9 cellular contexts compared by ENCODE assay signal in genomic region chr3:9779721-9780450, GRCh38. TPM values are rescaled to one million over a fixed set of nuclear protein-coding genes. Genes with fewer than 3 reads are reported as not detected.
DNase-seq lines count a peak whose midpoint lies in the region; ATAC-seq, FAIRE-seq and TF ChIP-seq lines count a peak whose summit lies in the region.
"Had no signal": no experiment of that assay in that cellular context is flagged by ENCODE, and none has a peak within 500 bp of the region (broad histone marks: within the 10 kb centered on the region; RNA-seq: fewer than 3 reads in every experiment).

No MANE protein-coding gene starts in this region.

- H3K4me1 Mint-ChIP-seq in IgD-negative memory B cell (peaks cover 42 to 46% (median 42%) of the 10 kb centered on the region in 3 donors), naive B cell (peaks cover 45 to 72% (median 61%) of the 10 kb centered on the region in 3 donors)

- peaks cover 14 to 30% of the 10 kb centered on the region in 2 experiments for H3K36me3 ChIP-seq in SK-N-SH (replicated peaks in 1 of 2; ENCODE audit: control insufficient read depth in 1 of 2, insufficient read depth in 2 of 2, low read length in 1 of 2)

- CTCF ChIA-PET in SK-N-SH (lab: Yijun Ruan, JAX) = no interaction called here

- no peak overlapping the region for H3K27ac ChIP-seq in SK-N-SH (ENCODE audit: low read depth in 2 of 2, low read length in 1 of 2)

- no peaks in the 10 kb centered on the region for H3K79me2 ChIP-seq in SK-N-SH (ENCODE audit: insufficient read depth)

- TF ChIP-seq CTCF in SK-N-SH (IDR thresholded peaks at IDR 0.05) (no peak), D721Med (IDR thresholded peaks at IDR 0.05; ENCODE audit: insufficient read depth, missing control alignments) (no peak)

- 81% methylated on average over 7 of the region's 7 CpGs for WGBS in SK-N-SH (ENCODE audit: low lambda C conversion rate)

- H3K4me3 ChIP-seq in SK-N-SH (ENCODE audit: low read depth in 2 of 2, low read length in 1 of 2) = no peak overlapping the region

- no peaks in the 10 kb centered on the region for H3K27me3 ChIP-seq in SK-N-SH (ENCODE audit: insufficient read depth)

- no peak for TF ChIP-seq EP300 in SK-N-SH (IDR thresholded peaks at IDR 0.05; ENCODE audit: borderline replicate concordance in 1 of 2, low read depth in 1 of 2, low read length in 1 of 2)

- POLR2A ChIA-PET in SK-N-SH (lab: Yijun Ruan, JAX) = no interaction called here

- DNase-seq in AML-193 (lab: John Stamatoyannopoulos, UW) = peak; percentile 99 to 100
- DNase-seq in activated T-cell treated with anti-CD3 and anti-CD28 coated beads, Interleukin-2, amount 50 U/mL, for 48 hours = peak; percentile 73 to 74
- peak; percentile 71 for DNase-seq in naive B cell
- no peak for DNase-seq in SK-N-SH
- DNase-seq in D721Med (ENCODE audit: insufficient read length, low spot score) = no peak
- no peak for DNase-seq in effector CD8-positive, alpha-beta T cell (lab: John Stamatoyannopoulos, UW)

- H3F3A ChIP-seq in SK-N-SH (replicated peaks; ENCODE audit: insufficient read depth) = peaks cover 13% of the 10 kb centered on the region

- H3K9me2 ChIP-seq in SK-N-SH = no peaks in the 10 kb centered on the region

- H3K4me1 ChIP-seq in SK-N-SH (ENCODE audit: control insufficient read depth in 1 of 2, insufficient read depth in 2 of 2, low read depth in 1 of 2, low read length in 1 of 2) = no peaks in the 10 kb centered on the region

- no peak overlapping the region for H3K9ac ChIP-seq in SK-N-SH

- H3K9me3 ChIP-seq in SK-N-SH = no peaks in the 10 kb centered on the region

- no peaks in the 10 kb centered on the region for H4K20me1 ChIP-seq in SK-N-SH (ENCODE audit: insufficient read depth)

- no peaks in the 10 kb centered on the region for H3K9me3 Mint-ChIP-seq in IgD-negative memory B cell
- no peaks in the 10 kb centered on the region for H3K9me3 Mint-ChIP-seq in naive B cell

- no peak overlapping the region for H2AFZ ChIP-seq in SK-N-SH (ENCODE audit: low read depth)

- H3K27me3 Mint-ChIP-seq in IgD-negative memory B cell (no peaks in the 10 kb centered on the region), naive B cell (no peaks in the 10 kb centered on the region)

- ATAC-seq in GM19328 (IDR thresholded peaks at IDR 0.05; ENCODE audit: unreplicated experiment) (peak; percentile 54), naive B cell (ENCODE audit: low read depth in 2 of 2) (peak; percentile 85)

- TF ChIP-seq RAD21 in SK-N-SH (IDR thresholded peaks at IDR 0.05; ENCODE audit: low read length) = no peak

- H3K4me2 ChIP-seq in SK-N-SH = no peak overlapping the region

- H3K36me3 Mint-ChIP-seq in IgD-negative memory B cell (peaks cover 2% of the 10 kb centered on the region), naive B cell (no peaks in the 10 kb centered on the region)

- H3K27ac Mint-ChIP-seq in IgD-negative memory B cell (peak overlapping the region; percentile 70 to 95 (median 88)), naive B cell (peak overlapping the region; percentile 89 to 95 (median 94))

- H3K4me3 Mint-ChIP-seq in IgD-negative memory B cell (peak overlapping the region in 3 of 4 donors; percentile 18 to 88 (median 58)), naive B cell (peak overlapping the region; percentile 61 to 89 (median 80))

- FAIRE-seq in D721Med (lab: Jason Lieb, UNC) = no peak
- FAIRE-seq: G401.6 had no signal

TF ChIP-seq in SK-N-SH, 30 proteins besides CTCF, POLR2A, EP300 and RAD21:
- TF ChIP-seq USF1 (IDR thresholded peaks at IDR 0.05; ENCODE audit: borderline replicate concordance, low read depth) (no peak), NFIC (IDR thresholded peaks at IDR 0.05; ENCODE audit: borderline replicate concordance) (no peak), FOSL2 (IDR thresholded peaks at IDR 0.05; ENCODE audit: borderline replicate concordance, low read depth) (no peak), TEAD4 (IDR thresholded peaks at IDR 0.05; ENCODE audit: borderline replicate concordance, insufficient read depth) (no peak), FOXM1 (IDR thresholded peaks at IDR 0.05; ENCODE audit: low read depth) (no peak), RXRA (IDR thresholded peaks at IDR 0.05; ENCODE audit: borderline replicate concordance, low read depth) (no peak), ZBTB33 (IDR thresholded peaks at IDR 0.05; ENCODE audit: borderline replicate concordance, low read depth) (no peak), EZH2phosphoT487 (IDR thresholded peaks at IDR 0.05; ENCODE audit: borderline replicate concordance, low read depth) (no peak), IRF3 (IDR thresholded peaks at IDR 0.05; ENCODE audit: low read depth, low read length) (no peak), CHD2 (IDR thresholded peaks at IDR 0.05; ENCODE audit: low read length, partially characterized antibody) (no peak), TAF1 (IDR thresholded peaks at IDR 0.05; ENCODE audit: borderline replicate concordance, low read depth, low read length) (no peak), ELF1 (IDR thresholded peaks at IDR 0.05) (no peak), SMC3 (IDR thresholded peaks at IDR 0.05; ENCODE audit: low read depth, low read length) (no peak), SIN3A (IDR thresholded peaks at IDR 0.05; ENCODE audit: borderline replicate concordance, low read depth, low read length) (no peak), FOXJ3 (CRISPR knock-in tag; IDR thresholded peaks at IDR 0.05) (no peak), GATA2 (CRISPR knock-in tag; IDR thresholded peaks at IDR 0.05) (no peak), USF2 (IDR thresholded peaks at IDR 0.05; ENCODE audit: borderline replicate concordance, low read depth, low read length) (no peak)
TF ChIP-seq in SK-N-SH: peak in this region for 0.

RNA-seq across cellular contexts. Expression of gene CAMK1, which starts 10.1 kb away (rescaled TPM):
- polyA plus RNA-seq in IgD-negative memory B cell (0.65 TPM), naive B cell (ENCODE audit: low read depth in 6 of 6) (1 to 10 TPM in 3 of 6 donors, under 1 TPM in 2, not detected in 1; 0.26 to 2.3 (median 1.2) TPM), SK-N-SH (2012; rRNA removed) (44.9 and 47.1 TPM in 2 replicates)
- 30.5 and 35.8 TPM in 2 replicates for polyA plus RNA-seq in SK-N-SH (2012; cell fraction: cytosol; rRNA removed)
- polyA plus RNA-seq in SK-N-SH (2012; cell fraction: nucleus; rRNA removed) = 39.3 and 46.4 TPM in 2 replicates

RNA-seq across cellular contexts. Expression of gene TADA3, which starts 12.4 kb away (rescaled TPM):
- polyA plus RNA-seq in IgD-negative memory B cell = 52.6 TPM
- 10 to 100 TPM; 39.7 to 67.1 (median 45.6) TPM for polyA plus RNA-seq in naive B cell (ENCODE audit: low read depth in 6 of 6)
- 84.1 and 102 TPM in 2 replicates for polyA plus RNA-seq in SK-N-SH (2012; rRNA removed)
- polyA plus RNA-seq in SK-N-SH (2012; cell fraction: cytosol; rRNA removed) = 54.6 and 75.9 TPM in 2 replicates
- polyA plus RNA-seq in SK-N-SH (2012; cell fraction: nucleus; rRNA removed) = 67.6 and 74.7 TPM in 2 replicates

RNA-seq across cellular contexts. Expression of gene ARPC4, which starts 13.0 kb away (rescaled TPM):
- polyA plus RNA-seq in IgD-negative memory B cell (262 TPM), naive B cell (ENCODE audit: low read depth in 6 of 6) (100 to 1,000 TPM; 263 to 316 (median 286) TPM), SK-N-SH (2012; rRNA removed) (220 and 233 TPM in 2 replicates)
- polyA plus RNA-seq in SK-N-SH (2012; cell fraction: cytosol; rRNA removed) = 213 and 244 TPM in 2 replicates
- polyA plus RNA-seq in SK-N-SH (2012; cell fraction: nucleus; rRNA removed) = 74.3 and 105 TPM in 2 replicates

RNA-seq across cellular contexts. Expression of gene OGG1, which starts 30.1 kb away (rescaled TPM):
- 20.7 TPM for polyA plus RNA-seq in IgD-negative memory B cell
- polyA plus RNA-seq in naive B cell (ENCODE audit: low read depth in 6 of 6) = 10 to 100 TPM; 23.2 to 35.1 (median 30.1) TPM
- 26.8 and 30.9 TPM in 2 replicates for polyA plus RNA-seq in SK-N-SH (2012; rRNA removed)
- polyA plus RNA-seq in SK-N-SH (2012; cell fraction: cytosol; rRNA removed) = 15.2 and 22.6 TPM in 2 replicates
- 48.8 and 49.9 TPM in 2 replicates for polyA plus RNA-seq in SK-N-SH (2012; cell fraction: nucleus; rRNA removed)

RNA-seq across cellular contexts. Expression of gene TTLL3, which starts 30.2 kb away (rescaled TPM):
- polyA plus RNA-seq in IgD-negative memory B cell (10.5 TPM), naive B cell (ENCODE audit: low read depth in 6 of 6) (1 to 10 TPM in 5 of 6 donors, not detected in 1; 2.7 to 7.6 (median 3.4) TPM), SK-N-SH (2012; rRNA removed) (41.6 and 51.9 TPM in 2 replicates)
- 7.6 and 9.3 TPM in 2 replicates for polyA plus RNA-seq in SK-N-SH (2012; cell fraction: cytosol; rRNA removed)
- polyA plus RNA-seq in SK-N-SH (2012; cell fraction: nucleus; rRNA removed) = 487 and 518 TPM in 2 replicates

Comparison
In these comparisons a context has a peak if more than half of its experiments do, and no peak if none do; other contexts are left out.
1. DNase-seq: peak in AML-193 (2 of 2), activated T-cell treated with anti-CD3 and anti-CD28 coated beads, Interleukin-2, amount 50 U/mL, for 48 hours (2 of 2) and naive B cell (single experiment); none in SK-N-SH (single experiment), D721Med (single experiment) and effector CD8-positive, alpha-beta T cell (single experiment).
2. RNA of gene CAMK1, which starts 10.1 kb away (polyA plus RNA-seq): 30.5 to 47.1 TPM in SK-N-SH; 0.26 to 2.3 TPM in naive B cell and 0.65 TPM in IgD-negative memory B cell (single experiment); every median in the first group is over 4 times any median in the second.